In genomic region chr16:87231295-87231694, GRCh38 we compare ENCODE assay signal across 36 cellular contexts.
"Had no signal": no experiment of that assay in that cellular context is flagged by ENCODE, and none has a peak within 500 bp of the region (broad histone marks: within the 10 kb centered on the region; RNA-seq: fewer than 3 reads in every experiment).

No MANE protein-coding gene starts in this region.

- H3K36me3 ChIP-seq: MG63 had no signal

- H3K9ac ChIP-seq: KMS-11 had no signal

- H3K4me3 ChIP-seq: MG63 had no signal

- H3K27me3 ChIP-seq: MG63 had no signal

- H3K4me2 ChIP-seq: KMS-11 had no signal

- H3K9me3 ChIP-seq: MG63 had no signal

- DNase-seq: Kasumi-1, KG1, MG63, MM.1S, MV-4-11, NCI-H1048, NCI-H1092, NCI-H1092 treated with DMSO at 0.1 percent for 48 hours, NCI-H1105, NCI-H1105 treated with DMSO at 0.1 percent for 48 hours, NCI-H1417, NCI-H1417 treated with DMSO at 0.1 percent for 48 hours, NCI-H1436, NCI-H1436 treated with DMSO at 0.1 percent for 48 hours, NCI-H146, NCI-H1694, NCI-H1694 treated with DMSO at 0.1 percent for 48 hours, NCI-H187, NCI-H187 treated with DMSO at 0.1 percent for 48 hours, NCI-H1930, NCI-H2029, NCI-H2029 treated with DMSO at 0.1 percent for 48 hours, NCI-H2081, NCI-H2081 treated with DMSO at 0.1 percent for 48 hours, NCI-H2107, NCI-H2171, NCI-H2171 treated with DMSO at 0.1 percent for 48 hours, NCI-H2227 treated with DMSO at 0.1 percent for 48 hours, NCI-H226, NCI-H345, NCI-H446, NCI-H446 treated with DMSO at 0.1 percent for 48 hours, NCI-H510A, NCI-H510A treated with DMSO at 0.1 percent for 48 hours, NCI-H524 had no signal

- H3K27ac ChIP-seq: KMS-11 had no signal
